Comparison of ENCODE assay signal across 12 cellular contexts in genomic region chr20:14951707-14952106, GRCh38.
DNase-seq lines count a peak whose midpoint lies in the region; ATAC-seq and TF ChIP-seq lines count a peak whose summit lies in the region.
"Had no signal": no experiment of that assay in that cellular context is flagged by ENCODE, and none has a peak within 500 bp of the region (broad histone marks: within the 10 kb centered on the region; RNA-seq: fewer than 3 reads in every experiment).

No MANE protein-coding gene starts in this region.

- H3K27ac Mint-ChIP-seq in chondrocyte (ENCODE audit: unreplicated experiment): peak overlapping the region; percentile 81
- no peak overlapping the region for H3K27ac Mint-ChIP-seq in endothelial cell (ENCODE audit: unreplicated experiment)

- ATAC-seq in left lobe of liver (peak; percentile 39), GM18909 (IDR thresholded peaks at IDR 0.05; ENCODE audit: poor library complexity, unreplicated experiment) (no peak), GM19397 (IDR thresholded peaks at IDR 0.05; ENCODE audit: unreplicated experiment) (no peak)
- ATAC-seq: upper lobe of right lung had no signal

- peaks cover 25% of the 10 kb centered on the region for H3K4me1 Mint-ChIP-seq in chondrocyte (ENCODE audit: low read depth)
- H3K4me1 Mint-ChIP-seq in endothelial cell (ENCODE audit: unreplicated experiment): peaks cover 16% of the 10 kb centered on the region

- peak; percentile 83 for DNase-seq in A172 (ENCODE audit: low spot score)
- DNase-seq in HS-5 (ENCODE audit: low read depth): peak; percentile 36
- no peak for DNase-seq in chondrocyte (ENCODE audit: low spot score)
- DNase-seq in left lobe of liver (ENCODE audit: low spot score): no peak
- no peak for DNase-seq in endothelial cell (ENCODE audit: low spot score)
- DNase-seq in NCI-H510A (lab: John Stamatoyannopoulos, UW): no peak
- DNase-seq: ACHN, activated T-cell treated with anti-CD3 and anti-CD28 coated beads for 4 hours, NCI-H1436 treated with DMSO at 0.1 percent for 48 hours, upper lobe of right lung had no signal

- no peaks in the 10 kb centered on the region for H3K27me3 Mint-ChIP-seq in chondrocyte (ENCODE audit: low read depth)
- no peaks in the 10 kb centered on the region for H3K27me3 Mint-ChIP-seq in endothelial cell (ENCODE audit: unreplicated experiment)

- no peak overlapping the region for H3K4me3 Mint-ChIP-seq in chondrocyte (ENCODE audit: unreplicated experiment)
- no peak overlapping the region for H3K4me3 Mint-ChIP-seq in endothelial cell (ENCODE audit: unreplicated experiment)

- TF ChIP-seq CTCF in chondrocyte (IDR thresholded peaks at IDR 0.05): no peak
- no peak for TF ChIP-seq CTCF in endothelial cell (IDR thresholded peaks at IDR 0.05; ENCODE audit: unreplicated experiment)

- H3K36me3 Mint-ChIP-seq in chondrocyte (ENCODE audit: low read depth) (no peaks in the 10 kb centered on the region), endothelial cell (ENCODE audit: low read depth, unreplicated experiment) (no peaks in the 10 kb centered on the region)

- H3K9me3 Mint-ChIP-seq in chondrocyte (ENCODE audit: low read depth) (no peaks in the 10 kb centered on the region), endothelial cell (ENCODE audit: unreplicated experiment) (no peaks in the 10 kb centered on the region)

Comparison
In these comparisons a context has a peak if more than half of its experiments do, and no peak if none do; other contexts are left out.
1. DNase-seq: peak in A172 (single experiment) and HS-5 (single experiment); none in chondrocyte (single experiment), left lobe of liver (single experiment), endothelial cell (single experiment) and NCI-H510A (single experiment).